Comparison of ENCODE assay signal across 1 cellular context in genomic region chr1:44832068-44832700, GRCh38.
A peak's percentile ranks its signal among the peaks of the same experiment; 100 is the strongest.
TF ChIP-seq lines count a peak whose summit lies in the region.

No MANE protein-coding gene starts in this region.

TF ChIP-seq in HEK293, 187 proteins besides CTCF, POLR2A, EP300 and RAD21 (continued from another document):
- peak; percentile 51; the same call in 1 of the 2 replicates for TF ChIP-seq ZNF398 (tag by site-specific recombination; IDR thresholded peaks at IDR 0.05)
